9 cellular contexts compared by ENCODE assay signal in genomic region chr14:106372870-106373657, GRCh38.
DNase-seq lines count a peak whose midpoint lies in the region; ATAC-seq, FAIRE-seq and TF ChIP-seq lines count a peak whose summit lies in the region.
"Had no signal": no experiment of that assay in that cellular context is flagged by ENCODE, and none has a peak within 500 bp of the region (broad histone marks: within the 10 kb centered on the region; RNA-seq: fewer than 3 reads in every experiment).

No MANE protein-coding gene starts in this region.

- no peak overlapping the region for H3K4me2 ChIP-seq in HepG2 (ENCODE audit: low read depth, low read length)

- H2AFZ ChIP-seq in HepG2 (ENCODE audit: low read length) = no peak overlapping the region

- POLR2A ChIA-PET in HepG2 (lab: Yijun Ruan, JAX) = no interaction called here

- no TSS peak for BruUV-seq in HepG2 (replicated peaks; lab: Mats Ljungman, UMichigan)

- H3K36me3 ChIP-seq in RWPE2 (ENCODE audit: low read depth) = no peaks in the 10 kb centered on the region
- H3K36me3 ChIP-seq in HepG2 (replicated peaks in 1 of 2; ENCODE audit: control insufficient read depth in 1 of 2, insufficient read depth in 2 of 2, low read length in 2 of 2) = no peaks in the 10 kb centered on the region

- no peak overlapping the region for H3K4me3 ChIP-seq in RWPE2 (ENCODE audit: severe bottlenecking)
- H3K4me3 ChIP-seq in HepG2 (replicated peaks in 1 of 3; ENCODE audit: insufficient read depth in 1 of 3, low read depth in 2 of 3, low read length in 3 of 3) = no peak overlapping the region

- CTCF ChIA-PET in HepG2 (lab: Yijun Ruan, JAX; ENCODE audit: low intra/inter-chr PET ratio, low total read pairs) = no interaction called here

- no peak for FAIRE-seq in HepG2 (lab: Jason Lieb, UNC)
- FAIRE-seq: A204.1 had no signal

- peak; percentile 76 for DNase-seq in DMS 273 (lab: John Stamatoyannopoulos, UW; ENCODE audit: unreplicated experiment)
- no peak for DNase-seq in DMS 273 treated with DMSO at 0.1 percent for 48 hours (lab: John Stamatoyannopoulos, UW)
- DNase-seq in HuH-7 (ENCODE audit: low spot score) = peak; percentile 36
- DNase-seq in RWPE2 (ENCODE audit: low spot score) = peak; percentile 75
- DNase-seq in activated effector memory CD4-positive, alpha-beta T cell treated with Interleukin-2 at 50 U/mL for 16 hours = peak; percentile 66
- DNase-seq in HepG2 (ENCODE audit: low spot score) = peak; percentile 42
- DNase-seq in stimulated activated CD8-positive, alpha-beta memory T cell treated with anti-CD3 and anti-CD28 coated beads, Interleukin-7, amount 100 ng/mL, for 24 hours (ENCODE audit: low read depth) = peak; percentile 55

- intact Hi-C loops in HepG2 (cut with micrococcal nuclease; ENCODE audit: unreplicated experiment) = no loop called here

- H4K20me1 ChIP-seq in HepG2 (ENCODE audit: insufficient read depth, low read length) = no peaks in the 10 kb centered on the region

- no peak for TF ChIP-seq EP300 in HepG2 (IDR thresholded peaks at IDR 0.05; ENCODE audit: low read depth in 2 of 2, low read length in 2 of 2)
- TF ChIP-seq EP300 in HepG2 (CRISPR knock-in tag; IDR thresholded peaks at IDR 0.05; ENCODE audit: borderline replicate concordance) = no peak

- in situ Hi-C loops in HepG2 (cut with HindIII; ENCODE audit: extremely low pct_ligation_motif_present, low pct_unique_long_range_greater_than_20kb) = no loop called here

- peak; percentile 76 for ATAC-seq in RWPE2 (ENCODE audit: low read depth)
- peak; percentile 94 for ATAC-seq in HepG2
- ATAC-seq in GM18870 (IDR thresholded peaks at IDR 0.05; ENCODE audit: unreplicated experiment) = no peak

- H3K27me3 ChIP-seq in RWPE2 (ENCODE audit: insufficient read depth, poor library complexity, severe bottlenecking) = peaks cover 6% of the 10 kb centered on the region
- peaks cover 0 to 2% of the 10 kb centered on the region in 2 experiments; a peak in 1 of 5 replicates for H3K27me3 ChIP-seq in HepG2 (ENCODE audit: control insufficient read depth in 1 of 2, insufficient read depth in 2 of 2, low read length in 2 of 2)

- TF ChIP-seq CTCF in RWPE2 (IDR thresholded peaks at IDR 0.05; ENCODE audit: poor library complexity, severe bottlenecking) (peak; percentile 81), HepG2 (CRISPR knock-in tag; IDR thresholded peaks at IDR 0.05) (peak; percentile 88)

- no peak for TF ChIP-seq POLR2A in HepG2 (IDR thresholded peaks at IDR 0.05; ENCODE audit: insufficient read depth in 1 of 2, low read depth in 2 of 2, low read length in 2 of 2)

- no peaks in the 10 kb centered on the region for H3K9me3 ChIP-seq in RWPE2 (ENCODE audit: severe bottlenecking)
- H3K9me3 ChIP-seq in HepG2 (ENCODE audit: low read length) = no peaks in the 10 kb centered on the region

- H3K4me1 ChIP-seq in RWPE2 (ENCODE audit: insufficient read depth, poor library complexity, severe bottlenecking) (no peaks in the 10 kb centered on the region), HepG2 (ENCODE audit: insufficient read depth, low read length) (no peaks in the 10 kb centered on the region)

- no peak overlapping the region for H3K9ac ChIP-seq in HepG2 (ENCODE audit: insufficient read depth, low read depth, low read length)

- 5% methylated on average over 15 of the region's 17 CpGs for WGBS in HepG2 (ENCODE audit: low lambda C conversion rate)

- no peaks in the 10 kb centered on the region for H3K79me2 ChIP-seq in HepG2 (ENCODE audit: insufficient read depth, low read length)

- H3K27ac ChIP-seq in RWPE2 (ENCODE audit: poor library complexity, severe bottlenecking) = no peak overlapping the region
- no peak overlapping the region for H3K27ac ChIP-seq in HepG2 (ENCODE audit: extremely low read length, insufficient read depth, low read length)

- 0 out of 2 replicates have a peak, but pooled peaks have one; percentile 42 for TF ChIP-seq RAD21 in HepG2 (CRISPR knock-in tag; IDR thresholded peaks at IDR 0.05)

TF ChIP-seq in HepG2, 621 proteins besides CTCF, POLR2A, EP300 and RAD21:
- TF ChIP-seq ZBTB3 (CRISPR knock-in tag; IDR thresholded peaks at IDR 0.05; ENCODE audit: borderline replicate concordance, low read depth) (no peak), ELK4 (CRISPR knock-in tag; IDR thresholded peaks at IDR 0.05; ENCODE audit: borderline replicate concordance) (no peak), GABPB1 (CRISPR knock-in tag; IDR thresholded peaks at IDR 0.05) (peak; percentile 25; the same call in 1 of the 2 replicates), KDM2A (CRISPR knock-in tag; IDR thresholded peaks at IDR 0.05; ENCODE audit: borderline replicate concordance, low read depth) (0 out of 2 replicates have a peak, but pooled peaks have one; percentile 38), ZNF749 (CRISPR knock-in tag; IDR thresholded peaks at IDR 0.05; ENCODE audit: borderline replicate concordance) (no peak), ZNF687 (CRISPR knock-in tag; IDR thresholded peaks at IDR 0.05) (0 out of 2 replicates have a peak, but pooled peaks have one; percentile 17), ZNF891 (CRISPR knock-in tag; IDR thresholded peaks at IDR 0.05) (peak; percentile 23; the same call in 1 of the 2 replicates), STAG1 (CRISPR knock-in tag; IDR thresholded peaks at IDR 0.05) (peak; percentile 55), SNAI1 (CRISPR knock-in tag; IDR thresholded peaks at IDR 0.05; ENCODE audit: borderline replicate concordance) (0 out of 2 replicates have a peak, but pooled peaks have one; percentile 60), RBM39 (IDR thresholded peaks at IDR 0.05; ENCODE audit: low read depth, low read length, poor library complexity, severe bottlenecking) (peak; percentile 46), SALL1 (CRISPR knock-in tag; IDR thresholded peaks at IDR 0.05) (peak; percentile 12; the same call in 1 of the 2 replicates), XRCC5 (optimal IDR thresholded peaks at IDR 0.05; ENCODE audit: low read length) (peak; percentile 56)
- TF ChIP-seq, protein P1, sequence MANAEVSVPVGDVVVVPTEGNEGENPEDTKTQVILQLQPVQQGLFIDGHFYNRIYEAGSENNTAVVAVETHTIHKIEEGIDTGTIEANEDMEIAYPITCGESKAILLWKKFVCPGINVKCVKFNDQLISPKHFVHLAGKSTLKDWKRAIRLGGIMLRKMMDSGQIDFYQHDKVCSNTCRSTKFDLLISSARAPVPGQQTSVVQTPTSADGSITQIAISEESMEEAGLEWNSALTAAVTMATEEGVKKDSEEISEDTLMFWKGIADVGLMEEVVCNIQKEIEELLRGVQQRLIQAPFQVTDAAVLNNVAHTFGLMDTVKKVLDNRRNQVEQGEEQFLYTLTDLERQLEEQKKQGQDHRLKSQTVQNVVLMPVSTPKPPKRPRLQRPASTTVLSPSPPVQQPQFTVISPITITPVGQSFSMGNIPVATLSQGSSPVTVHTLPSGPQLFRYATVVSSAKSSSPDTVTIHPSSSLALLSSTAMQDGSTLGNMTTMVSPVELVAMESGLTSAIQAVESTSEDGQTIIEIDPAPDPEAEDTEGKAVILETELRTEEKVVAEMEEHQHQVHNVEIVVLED (CRISPR knock-in tag; IDR thresholded peaks at IDR 0.05; ENCODE audit: borderline replicate concordance) = no peak
- TF ChIP-seq, protein P2, sequence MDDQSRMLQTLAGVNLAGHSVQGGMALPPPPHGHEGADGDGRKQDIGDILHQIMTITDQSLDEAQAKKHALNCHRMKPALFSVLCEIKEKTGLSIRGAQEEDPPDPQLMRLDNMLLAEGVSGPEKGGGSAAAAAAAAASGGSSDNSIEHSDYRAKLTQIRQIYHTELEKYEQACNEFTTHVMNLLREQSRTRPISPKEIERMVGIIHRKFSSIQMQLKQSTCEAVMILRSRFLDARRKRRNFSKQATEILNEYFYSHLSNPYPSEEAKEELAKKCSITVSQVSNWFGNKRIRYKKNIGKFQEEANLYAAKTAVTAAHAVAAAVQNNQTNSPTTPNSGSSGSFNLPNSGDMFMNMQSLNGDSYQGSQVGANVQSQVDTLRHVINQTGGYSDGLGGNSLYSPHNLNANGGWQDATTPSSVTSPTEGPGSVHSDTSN (CRISPR knock-in tag; IDR thresholded peaks at IDR 0.05; ENCODE audit: borderline replicate concordance) = no peak
